Comparison of ENCODE assay signal across 1 cellular context in the genomic region with DNA sequence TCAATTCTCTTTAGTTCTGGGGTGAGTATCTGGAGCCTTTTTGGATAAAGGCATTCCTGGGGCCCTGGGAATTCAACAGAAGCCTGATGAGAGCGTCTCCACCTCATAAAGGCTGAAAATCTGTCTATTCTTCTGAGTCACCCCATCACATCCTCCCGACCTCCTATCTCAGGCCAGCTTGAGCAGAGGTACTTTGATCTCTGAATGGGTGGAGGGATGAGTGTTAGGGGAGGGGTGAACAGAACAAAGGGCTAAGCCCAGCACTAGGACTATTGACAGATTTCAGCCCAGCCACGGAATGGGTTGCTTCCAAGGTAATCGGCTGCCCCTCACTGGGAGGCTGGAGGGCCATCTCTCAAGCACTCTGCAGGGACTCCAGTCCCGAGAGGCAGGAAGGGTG.
TF ChIP-seq lines count a peak whose summit lies in the region.

No MANE protein-coding gene starts in this region.

TF ChIP-seq in GM23338, 12 proteins besides CTCF, POLR2A, EP300 and RAD21 (continued from another document):
- TF ChIP-seq, protein P1, sequence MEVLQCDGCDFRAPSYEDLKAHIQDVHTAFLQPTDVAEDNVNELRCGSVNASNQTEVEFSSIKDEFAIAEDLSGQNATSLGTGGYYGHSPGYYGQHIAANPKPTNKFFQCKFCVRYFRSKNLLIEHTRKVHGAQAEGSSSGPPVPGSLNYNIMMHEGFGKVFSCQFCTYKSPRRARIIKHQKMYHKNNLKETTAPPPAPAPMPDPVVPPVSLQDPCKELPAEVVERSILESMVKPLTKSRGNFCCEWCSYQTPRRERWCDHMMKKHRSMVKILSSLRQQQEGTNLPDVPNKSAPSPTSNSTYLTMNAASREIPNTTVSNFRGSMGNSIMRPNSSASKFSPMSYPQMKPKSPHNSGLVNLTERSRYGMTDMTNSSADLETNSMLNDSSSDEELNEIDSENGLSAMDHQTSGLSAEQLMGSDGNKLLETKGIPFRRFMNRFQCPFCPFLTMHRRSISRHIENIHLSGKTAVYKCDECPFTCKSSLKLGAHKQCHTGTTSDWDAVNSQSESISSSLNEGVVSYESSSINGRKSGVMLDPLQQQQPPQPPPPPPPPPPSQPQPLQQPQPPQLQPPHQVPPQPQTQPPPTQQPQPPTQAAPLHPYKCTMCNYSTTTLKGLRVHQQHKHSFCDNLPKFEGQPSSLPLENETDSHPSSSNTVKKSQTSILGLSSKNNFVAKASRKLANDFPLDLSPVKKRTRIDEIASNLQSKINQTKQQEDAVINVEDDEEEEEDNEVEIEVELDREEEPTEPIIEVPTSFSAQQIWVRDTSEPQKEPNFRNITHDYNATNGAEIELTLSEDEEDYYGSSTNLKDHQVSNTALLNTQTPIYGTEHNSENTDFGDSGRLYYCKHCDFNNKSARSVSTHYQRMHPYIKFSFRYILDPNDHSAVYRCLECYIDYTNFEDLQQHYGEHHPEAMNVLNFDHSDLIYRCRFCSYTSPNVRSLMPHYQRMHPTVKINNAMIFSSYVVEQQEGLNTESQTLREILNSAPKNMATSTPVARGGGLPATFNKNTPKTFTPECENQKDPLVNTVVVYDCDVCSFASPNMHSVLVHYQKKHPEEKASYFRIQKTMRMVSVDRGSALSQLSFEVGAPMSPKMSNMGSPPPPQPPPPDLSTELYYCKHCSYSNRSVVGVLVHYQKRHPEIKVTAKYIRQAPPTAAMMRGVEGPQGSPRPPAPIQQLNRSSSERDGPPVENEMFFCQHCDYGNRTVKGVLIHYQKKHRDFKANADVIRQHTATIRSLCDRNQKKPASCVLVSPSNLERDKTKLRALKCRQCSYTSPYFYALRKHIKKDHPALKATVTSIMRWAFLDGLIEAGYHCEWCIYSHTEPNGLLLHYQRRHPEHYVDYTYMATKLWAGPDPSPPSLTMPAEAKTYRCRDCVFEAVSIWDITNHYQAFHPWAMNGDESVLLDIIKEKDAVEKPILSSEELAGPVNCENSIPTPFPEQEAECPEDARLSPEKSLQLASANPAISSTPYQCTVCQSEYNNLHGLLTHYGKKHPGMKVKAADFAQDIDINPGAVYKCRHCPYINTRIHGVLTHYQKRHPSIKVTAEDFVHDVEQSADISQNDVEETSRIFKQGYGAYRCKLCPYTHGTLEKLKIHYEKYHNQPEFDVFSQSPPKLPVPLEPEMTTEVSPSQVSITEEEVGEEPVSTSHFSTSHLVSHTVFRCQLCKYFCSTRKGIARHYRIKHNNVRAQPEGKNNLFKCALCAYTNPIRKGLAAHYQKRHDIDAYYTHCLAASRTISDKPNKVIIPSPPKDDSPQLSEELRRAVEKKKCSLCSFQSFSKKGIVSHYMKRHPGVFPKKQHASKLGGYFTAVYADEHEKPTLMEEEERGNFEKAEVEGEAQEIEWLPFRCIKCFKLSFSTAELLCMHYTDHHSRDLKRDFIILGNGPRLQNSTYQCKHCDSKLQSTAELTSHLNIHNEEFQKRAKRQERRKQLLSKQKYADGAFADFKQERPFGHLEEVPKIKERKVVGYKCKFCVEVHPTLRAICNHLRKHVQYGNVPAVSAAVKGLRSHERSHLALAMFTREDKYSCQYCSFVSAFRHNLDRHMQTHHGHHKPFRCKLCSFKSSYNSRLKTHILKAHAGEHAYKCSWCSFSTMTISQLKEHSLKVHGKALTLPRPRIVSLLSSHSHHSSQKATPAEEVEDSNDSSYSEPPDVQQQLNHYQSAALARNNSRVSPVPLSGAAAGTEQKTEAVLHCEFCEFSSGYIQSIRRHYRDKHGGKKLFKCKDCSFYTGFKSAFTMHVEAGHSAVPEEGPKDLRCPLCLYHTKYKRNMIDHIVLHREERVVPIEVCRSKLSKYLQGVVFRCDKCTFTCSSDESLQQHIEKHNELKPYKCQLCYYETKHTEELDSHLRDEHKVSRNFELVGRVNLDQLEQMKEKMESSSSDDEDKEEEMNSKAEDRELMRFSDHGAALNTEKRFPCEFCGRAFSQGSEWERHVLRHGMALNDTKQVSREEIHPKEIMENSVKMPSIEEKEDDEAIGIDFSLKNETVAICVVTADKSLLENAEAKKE (CRISPR knock-in tag; IDR thresholded peaks at IDR 0.05): no peak
- TF ChIP-seq STAT1 (IDR thresholded peaks at IDR 0.05; ENCODE audit: unreplicated experiment) (no peak), NANOG (IDR thresholded peaks at IDR 0.05; ENCODE audit: borderline replicate concordance) (no peak), ZNF114 (CRISPR knock-in tag; IDR thresholded peaks at IDR 0.05) (no peak), ZNF331 (CRISPR knock-in tag; IDR thresholded peaks at IDR 0.05; ENCODE audit: low read depth) (no peak)
